ENCODE assay signal across 8 cellular contexts in the genomic region with DNA sequence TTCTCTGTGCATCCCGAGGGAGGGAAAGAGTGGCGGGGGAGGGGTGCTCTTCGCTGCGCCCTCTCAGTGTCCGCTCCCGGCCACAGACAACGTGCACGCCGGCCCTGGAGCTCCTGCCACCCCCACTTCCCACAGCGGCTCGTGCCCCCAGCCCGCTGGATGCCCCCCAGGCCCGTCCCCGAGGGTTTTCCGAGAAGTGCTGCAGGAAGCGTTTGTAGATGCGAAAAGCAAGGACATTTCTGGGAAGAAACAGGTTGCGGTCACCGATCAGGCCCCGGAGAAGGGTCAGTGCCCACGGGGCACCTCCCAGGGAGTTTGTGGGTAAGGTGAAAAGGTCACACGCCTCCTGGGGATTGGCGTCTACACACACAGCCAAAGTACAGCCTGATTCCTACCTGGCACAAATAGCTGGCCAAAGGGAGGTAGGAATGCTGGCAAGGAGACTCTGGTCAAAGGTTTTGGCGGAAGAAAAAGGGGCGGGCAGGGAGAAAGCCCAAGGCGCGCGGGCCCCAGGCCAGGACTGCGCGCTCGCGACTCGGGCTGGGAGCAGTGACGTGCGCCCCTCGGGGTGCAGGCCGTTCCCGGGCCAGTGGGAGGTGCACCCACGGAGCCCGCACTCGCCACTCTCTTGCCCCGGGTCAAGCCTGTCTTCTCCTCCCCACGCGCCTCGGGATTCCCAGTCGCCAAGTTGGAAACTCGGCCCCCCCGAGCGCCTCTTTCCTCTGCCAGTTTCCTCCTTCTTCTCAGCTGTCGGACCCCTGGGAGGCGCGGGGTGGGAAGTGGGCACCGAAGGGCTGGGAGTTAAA. TPM values are rescaled to one million over a fixed set of nuclear protein-coding genes. Genes with fewer than 3 reads are reported as not detected.
DNase-seq lines count a peak whose midpoint lies in the region; ATAC-seq and TF ChIP-seq lines count a peak whose summit lies in the region.

No MANE protein-coding gene starts in this region.

- H3K36me3 ChIP-seq in right lobe of liver, result no peaks in the 10 kb centered on the region
- no peaks in the 10 kb centered on the region for H3K36me3 ChIP-seq in thyroid gland

- peaks cover 0 to 29% (median 2%) of the 10 kb centered on the region in 4 donors for H3K4me1 ChIP-seq in right lobe of liver
- H3K4me1 ChIP-seq in thyroid gland, result peaks cover 23 to 32% of the 10 kb centered on the region in 2 donors

- WGBS in right lobe of liver (ENCODE audit: insufficient coverage, low coverage, low lambda C conversion rate, missing lambda C conversion rate), result 7% methylated on average over 30 of the region's 53 CpGs
- 1% methylated on average over 19 to 38 of the region's 53 CpGs for WGBS in thyroid gland, 2 donors

- TF ChIP-seq CTCF in dorsolateral prefrontal cortex (IDR thresholded peaks at IDR 0.05 in 54 of 56, conservative IDR thresholded peaks at IDR 0.05 in 2 of 56; ENCODE audit: low read depth in 1 of 56, partially characterized antibody in 56 of 56) (no peak), right lobe of liver (IDR thresholded peaks at IDR 0.05) (no peak), thyroid gland (IDR thresholded peaks at IDR 0.05) (no peak)

- TF ChIP-seq POLR2A in right lobe of liver (IDR thresholded peaks at IDR 0.05) (peak; percentile 45), thyroid gland (IDR thresholded peaks at IDR 0.05) (peak in 1 of 2 donors; percentile 59)

- peaks cover 0 to 29% (median 0%) of the 10 kb centered on the region in 45 donors for H3K27me3 ChIP-seq in dorsolateral prefrontal cortex
- H3K27me3 ChIP-seq in right lobe of liver, result no peaks in the 10 kb centered on the region
- no peaks in the 10 kb centered on the region for H3K27me3 ChIP-seq in thyroid gland

- DNase-seq in DMS 273 (lab: John Stamatoyannopoulos, UW; ENCODE audit: unreplicated experiment) (peak; percentile 52), DMS 273 treated with DMSO at 0.1 percent for 48 hours (lab: John Stamatoyannopoulos, UW) (no peak), RPMI7951 (ENCODE audit: low read depth) (peak; percentile 96), dorsolateral prefrontal cortex (peak in 3 of 10 donors; percentile 38 to 47 (median 46)), right lobe of liver (peak; percentile 72 to 89 (median 81)), thyroid gland (peak; percentile 78 to 81), NCI-H2029 treated with DMSO at 0.1 percent for 48 hours (lab: John Stamatoyannopoulos, UW) (no peak)

- intact Hi-C loops in dorsolateral prefrontal cortex (cut with DNase I), result loop anchor here (10.0 kb wide), 3 partner anchors 141 to 439 kb away; no protein-coding TSS in a partner anchor
- intact Hi-C loops in right lobe of liver (cut with DNase I), result loop anchor here in 1 of 2 donors (10.0 kb wide), 1 partner anchor 141 kb away; no protein-coding TSS in a partner anchor
- intact Hi-C loops in thyroid gland (cut with DNase I), result loop anchor here (10.0 kb wide), 1 partner anchor 141 kb away; no protein-coding TSS in a partner anchor

- H3K9me3 ChIP-seq in right lobe of liver (no peaks in the 10 kb centered on the region), thyroid gland (no peaks in the 10 kb centered on the region)

- ATAC-seq in right lobe of liver (peak; percentile 48 to 76 (median 62)), HG02623 (IDR thresholded peaks at IDR 0.05; ENCODE audit: unreplicated experiment) (no peak)

- H3K4me3 ChIP-seq in dorsolateral prefrontal cortex (peak overlapping the region; percentile 44 to 85 (median 70)), right lobe of liver (peak overlapping the region; percentile 68 to 80 (median 74)), thyroid gland (replicated peaks in 1 of 3) (peak overlapping the region; percentile 41 to 74 (median 59))

- peak overlapping the region in 55 of 59 donors; percentile 31 to 94 (median 85) for H3K27ac ChIP-seq in dorsolateral prefrontal cortex
- peak overlapping the region; percentile 77 to 96 (median 80) for H3K27ac ChIP-seq in right lobe of liver
- H3K27ac ChIP-seq in thyroid gland, result peak overlapping the region; percentile 80 to 95 (median 94)

RNA-seq across cellular contexts. Expression of a gene that starts 1.5 kb away (rescaled TPM):
- 308 and 390 TPM in 2 replicates for total RNA-seq in RPMI7951 (2014; rRNA removed; shearing (Covaris generic))
- total RNA-seq in dorsolateral prefrontal cortex (10 to 100 TPM; 11.8 to 62.1 (median 28.9) TPM), right lobe of liver (10 to 100 TPM; 14.7 to 61.7 (median 29.5) TPM), thyroid gland (100 to 1,000 TPM in 1 of 4 donors, 10 to 100 TPM in 3; 40.4 to 123 (median 58.3) TPM)

Comparison
In these comparisons a context has a peak if more than half of its experiments do, and no peak if none do; other contexts are left out.
1. DNase-seq: peak in DMS 273 (single experiment), RPMI7951 (single experiment), right lobe of liver (3 of 3) and thyroid gland (2 of 2); none in DMS 273 treated with DMSO at 0.1 percent for 48 hours (single experiment) and NCI-H2029 treated with DMSO at 0.1 percent for 48 hours (single experiment).
2. Peak in every context shown above with its lines, with median percentiles within 50 percentile points of each other: H3K27ac ChIP-seq and H3K4me3 ChIP-seq.